1 cellular context compared by ENCODE assay signal in the genomic region with DNA sequence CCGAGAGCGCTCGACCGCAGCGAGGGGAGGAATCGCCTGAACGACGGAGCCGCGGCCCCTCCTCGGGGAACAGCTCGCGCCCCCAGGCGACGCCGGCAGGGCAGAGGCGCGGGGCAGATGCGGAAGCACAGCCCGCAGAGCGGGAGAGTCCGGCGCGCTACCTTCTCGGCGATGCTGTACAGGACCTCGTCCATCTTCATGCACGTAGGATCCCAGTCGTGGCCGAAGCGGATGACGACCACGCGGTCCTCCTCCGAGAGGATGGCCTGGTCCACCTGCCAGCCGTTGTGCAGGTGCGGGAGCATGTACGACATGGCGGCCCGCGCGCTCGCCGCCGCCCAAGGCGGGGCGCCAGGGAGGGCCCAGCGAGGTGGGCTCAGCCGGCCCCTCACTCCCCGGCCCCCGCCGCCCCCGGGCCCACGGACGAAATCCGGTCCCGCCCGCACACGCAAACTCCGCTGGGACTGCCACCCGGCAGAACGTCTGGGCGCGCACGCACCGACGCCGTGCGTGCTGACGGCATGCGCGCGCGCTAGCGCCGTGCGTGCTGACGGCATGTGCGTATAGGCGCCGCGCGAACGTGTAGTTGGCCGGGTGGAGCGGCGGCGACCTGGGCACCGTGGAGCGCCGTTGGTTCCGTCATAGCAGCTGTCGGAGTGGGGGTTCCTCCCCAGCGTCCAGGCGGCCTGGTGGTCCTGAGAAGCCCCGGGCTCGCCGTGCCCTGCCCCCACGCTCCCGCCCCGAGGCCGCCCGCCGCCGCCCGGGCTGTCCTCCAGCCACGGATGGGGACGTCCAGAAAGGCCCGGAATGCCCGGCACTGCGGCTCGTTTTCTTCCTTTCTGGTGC.
TF ChIP-seq lines count a peak whose summit lies in the region.

Gene TXNL4A (minus strand): TSS at position 485 of the 846 bp plus-strand sequence. CDS start 171 bp downstream, at position 314.

TF ChIP-seq in GM12878, 131 proteins besides CTCF, POLR2A, EP300 and RAD21 (continued from another document and continues in another):
- TF ChIP-seq, protein P1, sequence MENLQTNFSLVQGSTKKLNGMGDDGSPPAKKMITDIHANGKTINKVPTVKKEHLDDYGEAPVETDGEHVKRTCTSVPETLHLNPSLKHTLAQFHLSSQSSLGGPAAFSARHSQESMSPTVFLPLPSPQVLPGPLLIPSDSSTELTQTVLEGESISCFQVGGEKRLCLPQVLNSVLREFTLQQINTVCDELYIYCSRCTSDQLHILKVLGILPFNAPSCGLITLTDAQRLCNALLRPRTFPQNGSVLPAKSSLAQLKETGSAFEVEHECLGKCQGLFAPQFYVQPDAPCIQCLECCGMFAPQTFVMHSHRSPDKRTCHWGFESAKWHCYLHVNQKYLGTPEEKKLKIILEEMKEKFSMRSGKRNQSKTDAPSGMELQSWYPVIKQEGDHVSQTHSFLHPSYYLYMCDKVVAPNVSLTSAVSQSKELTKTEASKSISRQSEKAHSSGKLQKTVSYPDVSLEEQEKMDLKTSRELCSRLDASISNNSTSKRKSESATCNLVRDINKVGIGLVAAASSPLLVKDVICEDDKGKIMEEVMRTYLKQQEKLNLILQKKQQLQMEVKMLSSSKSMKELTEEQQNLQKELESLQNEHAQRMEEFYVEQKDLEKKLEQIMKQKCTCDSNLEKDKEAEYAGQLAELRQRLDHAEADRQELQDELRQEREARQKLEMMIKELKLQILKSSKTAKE (IDR thresholded peaks at IDR 0.05; ENCODE audit: low read depth, poor library complexity, severe bottlenecking) = no peak
- TF ChIP-seq SREBF2 (IDR thresholded peaks at IDR 0.05; ENCODE audit: low read length) = no peak
- no peak for TF ChIP-seq SREBF1 (IDR thresholded peaks at IDR 0.05; ENCODE audit: low read length)
- no peak for TF ChIP-seq GABPA (IDR thresholded peaks at IDR 0.05; ENCODE audit: low read depth)
- TF ChIP-seq IKZF1 (conservative IDR thresholded peaks at IDR 0.05) = peak; percentile 65
- no peak for TF ChIP-seq MEF2A (IDR thresholded peaks at IDR 0.05; ENCODE audit: insufficient read depth, low read depth, low read length)
- TF ChIP-seq TCF3 (IDR thresholded peaks at IDR 0.05; ENCODE audit: borderline replicate concordance, insufficient read depth, low read depth, low read length) = peak; percentile 64
- TF ChIP-seq, protein P2, sequence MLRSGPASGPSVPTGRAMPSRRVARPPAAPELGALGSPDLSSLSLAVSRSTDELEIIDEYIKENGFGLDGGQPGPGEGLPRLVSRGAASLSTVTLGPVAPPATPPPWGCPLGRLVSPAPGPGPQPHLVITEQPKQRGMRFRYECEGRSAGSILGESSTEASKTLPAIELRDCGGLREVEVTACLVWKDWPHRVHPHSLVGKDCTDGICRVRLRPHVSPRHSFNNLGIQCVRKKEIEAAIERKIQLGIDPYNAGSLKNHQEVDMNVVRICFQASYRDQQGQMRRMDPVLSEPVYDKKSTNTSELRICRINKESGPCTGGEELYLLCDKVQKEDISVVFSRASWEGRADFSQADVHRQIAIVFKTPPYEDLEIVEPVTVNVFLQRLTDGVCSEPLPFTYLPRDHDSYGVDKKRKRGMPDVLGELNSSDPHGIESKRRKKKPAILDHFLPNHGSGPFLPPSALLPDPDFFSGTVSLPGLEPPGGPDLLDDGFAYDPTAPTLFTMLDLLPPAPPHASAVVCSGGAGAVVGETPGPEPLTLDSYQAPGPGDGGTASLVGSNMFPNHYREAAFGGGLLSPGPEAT (IDR thresholded peaks at IDR 0.05; ENCODE audit: low read depth) = no peak
- no peak for TF ChIP-seq KDM1A (IDR thresholded peaks at IDR 0.05; ENCODE audit: borderline replicate concordance)
- no peak for TF ChIP-seq STAT1 (conservative IDR thresholded peaks at IDR 0.05)
- TF ChIP-seq EED (IDR thresholded peaks at IDR 0.05; ENCODE audit: low read depth) = no peak
- TF ChIP-seq, protein P3, sequence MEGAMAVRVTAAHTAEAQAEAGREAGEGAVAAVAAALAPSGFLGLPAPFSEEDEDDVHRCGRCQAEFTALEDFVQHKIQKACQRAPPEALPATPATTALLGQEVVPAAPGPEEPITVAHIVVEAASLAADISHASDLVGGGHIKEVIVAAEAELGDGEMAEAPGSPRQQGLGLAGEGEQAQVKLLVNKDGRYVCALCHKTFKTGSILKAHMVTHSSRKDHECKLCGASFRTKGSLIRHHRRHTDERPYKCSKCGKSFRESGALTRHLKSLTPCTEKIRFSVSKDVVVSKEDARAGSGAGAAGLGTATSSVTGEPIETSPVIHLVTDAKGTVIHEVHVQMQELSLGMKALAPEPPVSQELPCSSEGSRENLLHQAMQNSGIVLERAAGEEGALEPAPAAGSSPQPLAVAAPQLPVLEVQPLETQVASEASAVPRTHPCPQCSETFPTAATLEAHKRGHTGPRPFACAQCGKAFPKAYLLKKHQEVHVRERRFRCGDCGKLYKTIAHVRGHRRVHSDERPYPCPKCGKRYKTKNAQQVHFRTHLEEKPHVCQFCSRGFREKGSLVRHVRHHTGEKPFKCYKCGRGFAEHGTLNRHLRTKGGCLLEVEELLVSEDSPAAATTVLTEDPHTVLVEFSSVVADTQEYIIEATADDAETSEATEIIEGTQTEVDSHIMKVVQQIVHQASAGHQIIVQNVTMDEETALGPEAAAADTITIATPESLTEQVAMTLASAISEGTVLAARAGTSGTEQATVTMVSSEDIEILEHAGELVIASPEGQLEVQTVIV (IDR thresholded peaks at IDR 0.05; ENCODE audit: borderline replicate concordance, partially characterized antibody) = peak; percentile 30
- TF ChIP-seq EGR1 (IDR thresholded peaks at IDR 0.05; ENCODE audit: borderline replicate concordance in 1 of 2, low read depth in 2 of 2, low read length in 2 of 2) = peak; percentile 68 to 99; a peak in 2 of 3 replicates
- TF ChIP-seq PML (IDR thresholded peaks at IDR 0.05; ENCODE audit: low read length) = 0 out of 2 replicates have a peak, but pooled peaks have one; percentile 67
- peak; percentile 67 for TF ChIP-seq LARP7 (IDR thresholded peaks at IDR 0.05)
- no peak for TF ChIP-seq ZZZ3 (IDR thresholded peaks at IDR 0.05; ENCODE audit: control insufficient read depth, insufficient read length, low read depth)
- no peak for TF ChIP-seq CUX1 (IDR thresholded peaks at IDR 0.05; ENCODE audit: insufficient replicate concordance, low read depth, low read length)
- TF ChIP-seq MAX (IDR thresholded peaks at IDR 0.05; ENCODE audit: low read depth, low read length) = peak; percentile 66; the same call in 1 of the 2 replicates
- peak; percentile 85 for TF ChIP-seq MYC (IDR thresholded peaks at IDR 0.05; ENCODE audit: insufficient read depth, insufficient read length, insufficient replicate concordance, low read length, severe bottlenecking)
- TF ChIP-seq, protein P4, sequence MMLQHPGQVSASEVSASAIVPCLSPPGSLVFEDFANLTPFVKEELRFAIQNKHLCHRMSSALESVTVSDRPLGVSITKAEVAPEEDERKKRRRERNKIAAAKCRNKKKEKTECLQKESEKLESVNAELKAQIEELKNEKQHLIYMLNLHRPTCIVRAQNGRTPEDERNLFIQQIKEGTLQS (IDR thresholded peaks at IDR 0.05; ENCODE audit: borderline replicate concordance, extremely low read depth, low read depth, low read length) = no peak
- no peak for TF ChIP-seq ZNF24 (IDR thresholded peaks at IDR 0.05)
- peak; percentile 56; the same call in 1 of the 2 replicates for TF ChIP-seq SIN3A (IDR thresholded peaks at IDR 0.05; ENCODE audit: low read depth, low read length)
- TF ChIP-seq PAX5 (IDR thresholded peaks at IDR 0.05; ENCODE audit: borderline replicate concordance, low read depth, low read length) = peak; percentile 47; the same call in 1 of the 2 replicates
- 0 out of 2 replicates have a peak, but pooled peaks have one; percentile 50 for TF ChIP-seq E2F4 (IDR thresholded peaks at IDR 0.05; ENCODE audit: low read depth, low read length)
- TF ChIP-seq, protein P5, sequence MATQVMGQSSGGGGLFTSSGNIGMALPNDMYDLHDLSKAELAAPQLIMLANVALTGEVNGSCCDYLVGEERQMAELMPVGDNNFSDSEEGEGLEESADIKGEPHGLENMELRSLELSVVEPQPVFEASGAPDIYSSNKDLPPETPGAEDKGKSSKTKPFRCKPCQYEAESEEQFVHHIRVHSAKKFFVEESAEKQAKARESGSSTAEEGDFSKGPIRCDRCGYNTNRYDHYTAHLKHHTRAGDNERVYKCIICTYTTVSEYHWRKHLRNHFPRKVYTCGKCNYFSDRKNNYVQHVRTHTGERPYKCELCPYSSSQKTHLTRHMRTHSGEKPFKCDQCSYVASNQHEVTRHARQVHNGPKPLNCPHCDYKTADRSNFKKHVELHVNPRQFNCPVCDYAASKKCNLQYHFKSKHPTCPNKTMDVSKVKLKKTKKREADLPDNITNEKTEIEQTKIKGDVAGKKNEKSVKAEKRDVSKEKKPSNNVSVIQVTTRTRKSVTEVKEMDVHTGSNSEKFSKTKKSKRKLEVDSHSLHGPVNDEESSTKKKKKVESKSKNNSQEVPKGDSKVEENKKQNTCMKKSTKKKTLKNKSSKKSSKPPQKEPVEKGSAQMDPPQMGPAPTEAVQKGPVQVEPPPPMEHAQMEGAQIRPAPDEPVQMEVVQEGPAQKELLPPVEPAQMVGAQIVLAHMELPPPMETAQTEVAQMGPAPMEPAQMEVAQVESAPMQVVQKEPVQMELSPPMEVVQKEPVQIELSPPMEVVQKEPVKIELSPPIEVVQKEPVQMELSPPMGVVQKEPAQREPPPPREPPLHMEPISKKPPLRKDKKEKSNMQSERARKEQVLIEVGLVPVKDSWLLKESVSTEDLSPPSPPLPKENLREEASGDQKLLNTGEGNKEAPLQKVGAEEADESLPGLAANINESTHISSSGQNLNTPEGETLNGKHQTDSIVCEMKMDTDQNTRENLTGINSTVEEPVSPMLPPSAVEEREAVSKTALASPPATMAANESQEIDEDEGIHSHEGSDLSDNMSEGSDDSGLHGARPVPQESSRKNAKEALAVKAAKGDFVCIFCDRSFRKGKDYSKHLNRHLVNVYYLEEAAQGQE (IDR thresholded peaks at IDR 0.05; ENCODE audit: low read depth, low read length) = no peak
- TF ChIP-seq, protein P6, sequence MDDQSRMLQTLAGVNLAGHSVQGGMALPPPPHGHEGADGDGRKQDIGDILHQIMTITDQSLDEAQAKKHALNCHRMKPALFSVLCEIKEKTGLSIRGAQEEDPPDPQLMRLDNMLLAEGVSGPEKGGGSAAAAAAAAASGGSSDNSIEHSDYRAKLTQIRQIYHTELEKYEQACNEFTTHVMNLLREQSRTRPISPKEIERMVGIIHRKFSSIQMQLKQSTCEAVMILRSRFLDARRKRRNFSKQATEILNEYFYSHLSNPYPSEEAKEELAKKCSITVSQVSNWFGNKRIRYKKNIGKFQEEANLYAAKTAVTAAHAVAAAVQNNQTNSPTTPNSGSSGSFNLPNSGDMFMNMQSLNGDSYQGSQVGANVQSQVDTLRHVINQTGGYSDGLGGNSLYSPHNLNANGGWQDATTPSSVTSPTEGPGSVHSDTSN (IDR thresholded peaks at IDR 0.05; ENCODE audit: insufficient replicate concordance, low read depth, low read length) = no peak
- no peak for TF ChIP-seq KAT2A (conservative IDR thresholded peaks at IDR 0.05; ENCODE audit: control insufficient read depth, low read depth, low read length)
- no peak for TF ChIP-seq CHD4 (IDR thresholded peaks at IDR 0.05)
- peak; percentile 92 for TF ChIP-seq GATAD2B (conservative IDR thresholded peaks at IDR 0.05; ENCODE audit: low read depth)
